In genomic region chr11:65630215-65630614, GRCh38 we compare ENCODE assay signal across 25 cellular contexts. TPM values are rescaled to one million over a fixed set of nuclear protein-coding genes. Genes with fewer than 3 reads are reported as not detected.
"Had no signal": no experiment of that assay in that cellular context is flagged by ENCODE, and none has a peak within 500 bp of the region (broad histone marks: within the 10 kb centered on the region; RNA-seq: fewer than 3 reads in every experiment).

No MANE protein-coding gene starts in this region.

- H3K9me3 ChIP-seq: lower lobe of right lung, pancreas, spleen, tibial nerve, upper lobe of right lung, vagina had no signal

- H3K9ac ChIP-seq: neural progenitor cell had no signal

- DNase-seq: cortex of kidney; dorsolateral prefrontal cortex; effector CD8-positive, alpha-beta T cell; foreskin melanocyte; head of caudate nucleus; hypothalamus; kidney glomerular epithelial cell; lower lobe of right lung; occipital lobe; pancreas; spleen; stimulated activated CD4-positive, alpha-beta T cell treated with anti-CD3 and anti-CD28 coated beads, Interleukin-15, amount 100 ng/mL, for 24 hours; stimulated activated CD4-positive, alpha-beta T cell treated with anti-CD3 and anti-CD28 coated beads, Interleukin-1b, Interleukin-23, amount 100 ng/mL, for 48 hours; stimulated activated CD4-positive, alpha-beta T cell treated with anti-CD3 and anti-CD28 coated beads, Interleukin-4, amount 100 ng/mL, for 24 hours; upper lobe of right lung had no signal

- H3K27ac ChIP-seq: dorsolateral prefrontal cortex, lower lobe of right lung, neural progenitor cell, pancreas, spleen, tibial nerve, upper lobe of right lung, vagina had no signal

- H2AFZ ChIP-seq: neural progenitor cell had no signal

- ATAC-seq: left lobe of liver; lower lobe of right lung; natural killer cell treated with Interleukin-12 subunit alpha and Interleukin-12 subunit beta and Interleukin-15 and Interleukin-18, amount 100 ng/mL, for 72 hours; pancreas; sciatic nerve; stimulated activated memory B cell treated with anti-CD40 and anti-IgM and Interleukin-4, amounts not matched to agents 10 μg/mL and 1 μg/mL and 100 μg/mL, for 72 hours; upper lobe of right lung had no signal

- H3K4me1 ChIP-seq: neural progenitor cell, pancreas, upper lobe of right lung, vagina had no signal

- FAIRE-seq: islet of Langerhans, pancreas had no signal

- H3K27me3 ChIP-seq: dorsolateral prefrontal cortex, neural progenitor cell, pancreas, spleen, tibial nerve, upper lobe of right lung, vagina had no signal

- H3K4me2 ChIP-seq: neural progenitor cell had no signal

- H3K36me3 ChIP-seq: neural progenitor cell had no signal

- H3K4me3 ChIP-seq: dorsolateral prefrontal cortex, lower lobe of right lung, neural progenitor cell, pancreas, spleen, tibial nerve, upper lobe of right lung, vagina had no signal

RNA-seq across cellular contexts. Expression of gene KCNK7, which starts 34.6 kb away (rescaled TPM):
- total RNA-seq: left lobe of liver, skeletal muscle tissue, temporal lobe had no signal
